In genomic region chr5:139914218-139914807, GRCh38 we compare ENCODE assay signal across 22 cellular contexts.
A peak's percentile ranks its signal among the peaks of the same experiment; 100 is the strongest.
DNase-seq lines count a peak whose midpoint lies in the region; ATAC-seq and TF ChIP-seq lines count a peak whose summit lies in the region.
"Had no signal": no experiment of that assay in that cellular context is flagged by ENCODE, and none has a peak within 500 bp of the region (broad histone marks: within the 10 kb centered on the region; RNA-seq: fewer than 3 reads in every experiment).

No MANE protein-coding gene starts in this region.

- H4K12ac ChIP-seq in trophoblast cell (ENCODE audit: low read depth, low read length), result no peak overlapping the region

- no peak overlapping the region for H3K14ac ChIP-seq in trophoblast cell (ENCODE audit: low read length)

- H3K9ac ChIP-seq in trophoblast cell (ENCODE audit: low read length), result no peak overlapping the region
- H3K9ac ChIP-seq: BLaER1 had no signal

- H2BK120ac ChIP-seq in trophoblast cell (ENCODE audit: insufficient read depth, low read length, poor library complexity), result no peak overlapping the region

- H3K4me2 ChIP-seq in trophoblast cell (ENCODE audit: low read length), result no peak overlapping the region
- H3K4me2 ChIP-seq: A549, BLaER1 had no signal

- H3K27me3 ChIP-seq in RWPE2 (ENCODE audit: insufficient read depth, poor library complexity, severe bottlenecking) (no peaks in the 10 kb centered on the region), foreskin keratinocyte (peaks cover 19% of the 10 kb centered on the region), trophoblast cell (ENCODE audit: insufficient read depth, low read length) (no peaks in the 10 kb centered on the region)
- H3K27me3 ChIP-seq: BLaER1, Peyer's patch had no signal

- H2AK5ac ChIP-seq in trophoblast cell (ENCODE audit: low read length), result no peak overlapping the region

- H3K36me3 Mint-ChIP-seq in T-helper 2 cell treated with Interferon-gamma antibody and Interleukin-4, amounts not matched to agents 5 μg/mL and 100 μg/mL, for 36 hours (ENCODE audit: low read depth), result no peaks in the 10 kb centered on the region
- H3K36me3 Mint-ChIP-seq: CD8-positive, alpha-beta T cell had no signal

- WGBS in trophoblast cell (ENCODE audit: extremely low coverage, insufficient coverage, insufficient read length), result no CpG with 5 or more reads among the region's 7 CpGs

- no peak overlapping the region for H2BK12ac ChIP-seq in trophoblast cell (ENCODE audit: low read length)

- H3K27me3 Mint-ChIP-seq in T-helper 2 cell treated with Interferon-gamma antibody and Interleukin-4, amounts not matched to agents 5 μg/mL and 100 μg/mL, for 36 hours (ENCODE audit: low read depth), result peaks cover 7% of the 10 kb centered on the region

- H3K4ac ChIP-seq in trophoblast cell (ENCODE audit: low read depth, low read length), result no peak overlapping the region

- H3K4me1 ChIP-seq in HEK293 (ENCODE audit: control insufficient read depth, insufficient read depth, low read length) (no peaks in the 10 kb centered on the region), RWPE2 (ENCODE audit: insufficient read depth, poor library complexity, severe bottlenecking) (peaks cover 7% of the 10 kb centered on the region), foreskin keratinocyte (peaks cover 3% of the 10 kb centered on the region), trophoblast cell (ENCODE audit: control insufficient read depth in 1 of 2, insufficient read depth in 2 of 2, low read length in 2 of 2) (no peaks in the 10 kb centered on the region)
- H3K4me1 ChIP-seq: A549, BLaER1, Peyer's patch had no signal

- DNase-seq in RWPE2 (ENCODE audit: low spot score), result no peak
- peak; percentile 86 to 94 for DNase-seq in foreskin keratinocyte
- DNase-seq in trophoblast cell, result peak; percentile 13 to 61
- DNase-seq in T-helper 2 cell treated with Interferon-gamma antibody and Interleukin-4, amounts not matched to agents 5 μg/mL and 100 μg/mL, for 36 hours (ENCODE audit: low spot score), result no peak
- DNase-seq in LoVo (ENCODE audit: low spot score), result no peak
- DNase-seq: Calu3, DMS53, EL, KG1, NCI-H1417 treated with DMSO at 0.1 percent for 48 hours, NCI-H1930, NCI-H526 treated with DMSO at 0.1 percent for 48 hours, Peyer's patch, Right ventricle myocardium superior had no signal

- no peak overlapping the region for H3K27ac Mint-ChIP-seq in T-helper 2 cell treated with Interferon-gamma antibody and Interleukin-4, amounts not matched to agents 5 μg/mL and 100 μg/mL, for 36 hours
- H3K27ac Mint-ChIP-seq: CD8-positive, alpha-beta T cell had no signal

- no peak overlapping the region for H3K18ac ChIP-seq in trophoblast cell (ENCODE audit: low read length)

- ATAC-seq in RWPE2 (ENCODE audit: low read depth) (peak; percentile 70), foreskin keratinocyte (peak; percentile 67), HG02981 (IDR thresholded peaks at IDR 0.05; ENCODE audit: unreplicated experiment) (no peak), HG03354 (IDR thresholded peaks at IDR 0.05; ENCODE audit: poor library complexity, severe bottlenecking, unreplicated experiment) (no peak)
- ATAC-seq: A549; CD8-positive, alpha-beta T cell; GM12878; HepG2 had no signal

- no peak overlapping the region for H3K23ac ChIP-seq in trophoblast cell (ENCODE audit: low read length)

- POLR2A ChIA-PET in HEK293 (lab: Yijun Ruan, JAX), result no interaction called here

- H3K9me3 Mint-ChIP-seq in T-helper 2 cell treated with Interferon-gamma antibody and Interleukin-4, amounts not matched to agents 5 μg/mL and 100 μg/mL, for 36 hours, result no peaks in the 10 kb centered on the region
- H3K9me3 Mint-ChIP-seq: CD8-positive, alpha-beta T cell had no signal

- TF ChIP-seq CTCF in HEK293 (tag by site-specific recombination; IDR thresholded peaks at IDR 0.05), result no peak
- TF ChIP-seq CTCF in RWPE2 (IDR thresholded peaks at IDR 0.05; ENCODE audit: poor library complexity, severe bottlenecking), result no peak
- no peak for TF ChIP-seq CTCF in foreskin keratinocyte (conservative IDR thresholded peaks at IDR 0.05)

- no peak overlapping the region for H2BK5ac ChIP-seq in trophoblast cell (ENCODE audit: low read depth, low read length, poor library complexity)

- H3K79me2 ChIP-seq in trophoblast cell (ENCODE audit: control insufficient read depth, insufficient read depth, low read length, poor library complexity), result no peaks in the 10 kb centered on the region

- no peaks in the 10 kb centered on the region for H3K4me1 Mint-ChIP-seq in T-helper 2 cell treated with Interferon-gamma antibody and Interleukin-4, amounts not matched to agents 5 μg/mL and 100 μg/mL, for 36 hours (ENCODE audit: low read depth)

- H4K91ac ChIP-seq in trophoblast cell (ENCODE audit: low read depth, low read length), result no peak overlapping the region

- H2AFZ ChIP-seq in trophoblast cell (ENCODE audit: insufficient read depth, low read length, poor library complexity), result no peak overlapping the region

- no peak overlapping the region for H3K27ac ChIP-seq in HEK293 (ENCODE audit: extremely low read depth, low read depth, low read length)
- H3K27ac ChIP-seq in RWPE2 (ENCODE audit: poor library complexity, severe bottlenecking), result no peak overlapping the region
- H3K27ac ChIP-seq in foreskin keratinocyte, result no peak overlapping the region
- H3K27ac ChIP-seq in trophoblast cell (ENCODE audit: low read depth, low read length), result no peak overlapping the region
- H3K27ac ChIP-seq: A549, BLaER1, Peyer's patch had no signal

- H3K4me3 ChIP-seq in HEK293 (ENCODE audit: low read depth, low read length) (no peak overlapping the region), RWPE2 (ENCODE audit: severe bottlenecking) (no peak overlapping the region), trophoblast cell (ENCODE audit: low read depth, low read length) (no peak overlapping the region)
- H3K4me3 ChIP-seq: A549, BLaER1, GM12878, Peyer's patch had no signal

- H3K9me3 ChIP-seq in HEK293 (ENCODE audit: control insufficient read depth, insufficient read depth, low read depth, low read length), result no peaks in the 10 kb centered on the region
- H3K9me3 ChIP-seq in RWPE2 (ENCODE audit: severe bottlenecking), result no peaks in the 10 kb centered on the region
- no peaks in the 10 kb centered on the region for H3K9me3 ChIP-seq in trophoblast cell (ENCODE audit: insufficient read depth, low read depth, low read length)
- H3K9me3 ChIP-seq: A549, BLaER1, Peyer's patch had no signal

- CTCF ChIA-PET in HEK293 (lab: Yijun Ruan, JAX), result interaction anchor here (1.0 to 1.8 kb wide), 3 partner anchors 15 to 55 kb away, joined by 3 to 8 read pairs (median 8); no protein-coding TSS in a partner anchor

- H4K8ac ChIP-seq in trophoblast cell (ENCODE audit: low read depth, low read length), result no peak overlapping the region

- no peaks in the 10 kb centered on the region for H3K79me1 ChIP-seq in trophoblast cell (ENCODE audit: low read length)

- H3K4me3 Mint-ChIP-seq in T-helper 2 cell treated with Interferon-gamma antibody and Interleukin-4, amounts not matched to agents 5 μg/mL and 100 μg/mL, for 36 hours, result no peak overlapping the region
- H3K4me3 Mint-ChIP-seq: CD8-positive, alpha-beta T cell had no signal

- H3K36me3 ChIP-seq in HEK293 (ENCODE audit: control insufficient read depth in 2 of 2, insufficient read depth in 1 of 2, low read length in 2 of 2), result no peaks in the 10 kb centered on the region
- no peaks in the 10 kb centered on the region; the same call in 1 of the 2 replicates for H3K36me3 ChIP-seq in RWPE2 (ENCODE audit: low read depth)
- H3K36me3 ChIP-seq in trophoblast cell (ENCODE audit: control insufficient read depth in 1 of 2, insufficient read depth in 2 of 2, low read length in 2 of 2), result no peaks in the 10 kb centered on the region
- H3K36me3 ChIP-seq: BLaER1, Peyer's patch had no signal

TF ChIP-seq in HEK293, 187 proteins besides CTCF, POLR2A, EP300 and RAD21:
- TF ChIP-seq ZNF544 (tag by site-specific recombination; IDR thresholded peaks at IDR 0.05) (no peak), EGR2 (tag by site-specific recombination; IDR thresholded peaks at IDR 0.05; ENCODE audit: low read depth) (peak; percentile 50; the same call in 1 of the 2 replicates), ZFHX2 (tag by site-specific recombination; conservative IDR thresholded peaks at IDR 0.05) (peak; percentile 53)

Comparison
In these comparisons a context has a peak if more than half of its experiments do, and no peak if none do; other contexts are left out.
1. ATAC-seq: peak in RWPE2 (single experiment) and foreskin keratinocyte (single experiment); none in HG02981 (single experiment) and HG03354 (single experiment).
2. DNase-seq: peak in foreskin keratinocyte (2 of 2) and trophoblast cell (2 of 2); none in RWPE2 (single experiment), T-helper 2 cell treated with Interferon-gamma antibody and Interleukin-4, amounts not matched to agents 5 μg/mL and 100 μg/mL, for 36 hours (single experiment) and LoVo (single experiment).